ENCODE assay signal across 1 cellular context in the genomic region with DNA sequence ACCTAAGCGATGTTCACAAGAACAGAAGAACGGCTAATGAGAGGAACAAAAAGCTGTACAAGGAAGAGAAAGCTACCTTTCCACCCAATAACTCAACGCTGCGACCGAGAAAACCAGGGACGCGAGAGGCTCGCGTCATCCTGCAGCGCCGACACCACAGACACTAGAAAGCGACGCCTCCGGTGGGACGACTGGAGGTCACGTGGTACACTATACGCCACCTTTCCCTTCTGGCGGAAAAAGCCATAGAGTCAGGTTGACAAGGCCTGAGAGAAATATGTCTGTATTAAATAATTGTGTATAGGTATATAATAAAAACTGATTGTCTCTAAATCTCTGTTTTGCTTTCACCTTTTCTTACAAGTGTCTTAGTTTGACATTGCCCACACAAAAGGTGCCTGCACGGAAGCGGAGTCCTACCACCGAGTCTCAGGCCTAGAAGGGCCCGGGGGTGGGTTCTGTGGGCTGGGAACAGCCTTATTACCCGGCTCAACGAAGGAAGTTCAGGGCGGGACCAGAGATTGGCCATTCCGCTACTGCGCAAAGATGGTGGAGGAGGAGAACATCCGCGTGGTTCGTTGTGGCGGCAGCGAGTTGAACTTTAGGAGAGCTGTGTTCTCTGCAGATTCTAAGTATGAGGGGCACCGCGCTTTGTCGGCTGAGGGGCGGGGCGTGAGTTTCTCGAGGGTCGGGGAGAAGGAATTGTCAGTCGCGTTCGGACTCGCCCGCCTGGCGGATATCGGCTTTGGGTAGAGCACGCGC.
TF ChIP-seq lines count a peak whose summit lies in the region.

A gene (plus strand): TSS at position 528 of the 762 bp plus-strand sequence. CDS start 19 bp downstream, at position 547.

TF ChIP-seq in GM23338, 12 proteins besides CTCF, POLR2A, EP300 and RAD21 (continued from another document):
- TF ChIP-seq, protein P1, sequence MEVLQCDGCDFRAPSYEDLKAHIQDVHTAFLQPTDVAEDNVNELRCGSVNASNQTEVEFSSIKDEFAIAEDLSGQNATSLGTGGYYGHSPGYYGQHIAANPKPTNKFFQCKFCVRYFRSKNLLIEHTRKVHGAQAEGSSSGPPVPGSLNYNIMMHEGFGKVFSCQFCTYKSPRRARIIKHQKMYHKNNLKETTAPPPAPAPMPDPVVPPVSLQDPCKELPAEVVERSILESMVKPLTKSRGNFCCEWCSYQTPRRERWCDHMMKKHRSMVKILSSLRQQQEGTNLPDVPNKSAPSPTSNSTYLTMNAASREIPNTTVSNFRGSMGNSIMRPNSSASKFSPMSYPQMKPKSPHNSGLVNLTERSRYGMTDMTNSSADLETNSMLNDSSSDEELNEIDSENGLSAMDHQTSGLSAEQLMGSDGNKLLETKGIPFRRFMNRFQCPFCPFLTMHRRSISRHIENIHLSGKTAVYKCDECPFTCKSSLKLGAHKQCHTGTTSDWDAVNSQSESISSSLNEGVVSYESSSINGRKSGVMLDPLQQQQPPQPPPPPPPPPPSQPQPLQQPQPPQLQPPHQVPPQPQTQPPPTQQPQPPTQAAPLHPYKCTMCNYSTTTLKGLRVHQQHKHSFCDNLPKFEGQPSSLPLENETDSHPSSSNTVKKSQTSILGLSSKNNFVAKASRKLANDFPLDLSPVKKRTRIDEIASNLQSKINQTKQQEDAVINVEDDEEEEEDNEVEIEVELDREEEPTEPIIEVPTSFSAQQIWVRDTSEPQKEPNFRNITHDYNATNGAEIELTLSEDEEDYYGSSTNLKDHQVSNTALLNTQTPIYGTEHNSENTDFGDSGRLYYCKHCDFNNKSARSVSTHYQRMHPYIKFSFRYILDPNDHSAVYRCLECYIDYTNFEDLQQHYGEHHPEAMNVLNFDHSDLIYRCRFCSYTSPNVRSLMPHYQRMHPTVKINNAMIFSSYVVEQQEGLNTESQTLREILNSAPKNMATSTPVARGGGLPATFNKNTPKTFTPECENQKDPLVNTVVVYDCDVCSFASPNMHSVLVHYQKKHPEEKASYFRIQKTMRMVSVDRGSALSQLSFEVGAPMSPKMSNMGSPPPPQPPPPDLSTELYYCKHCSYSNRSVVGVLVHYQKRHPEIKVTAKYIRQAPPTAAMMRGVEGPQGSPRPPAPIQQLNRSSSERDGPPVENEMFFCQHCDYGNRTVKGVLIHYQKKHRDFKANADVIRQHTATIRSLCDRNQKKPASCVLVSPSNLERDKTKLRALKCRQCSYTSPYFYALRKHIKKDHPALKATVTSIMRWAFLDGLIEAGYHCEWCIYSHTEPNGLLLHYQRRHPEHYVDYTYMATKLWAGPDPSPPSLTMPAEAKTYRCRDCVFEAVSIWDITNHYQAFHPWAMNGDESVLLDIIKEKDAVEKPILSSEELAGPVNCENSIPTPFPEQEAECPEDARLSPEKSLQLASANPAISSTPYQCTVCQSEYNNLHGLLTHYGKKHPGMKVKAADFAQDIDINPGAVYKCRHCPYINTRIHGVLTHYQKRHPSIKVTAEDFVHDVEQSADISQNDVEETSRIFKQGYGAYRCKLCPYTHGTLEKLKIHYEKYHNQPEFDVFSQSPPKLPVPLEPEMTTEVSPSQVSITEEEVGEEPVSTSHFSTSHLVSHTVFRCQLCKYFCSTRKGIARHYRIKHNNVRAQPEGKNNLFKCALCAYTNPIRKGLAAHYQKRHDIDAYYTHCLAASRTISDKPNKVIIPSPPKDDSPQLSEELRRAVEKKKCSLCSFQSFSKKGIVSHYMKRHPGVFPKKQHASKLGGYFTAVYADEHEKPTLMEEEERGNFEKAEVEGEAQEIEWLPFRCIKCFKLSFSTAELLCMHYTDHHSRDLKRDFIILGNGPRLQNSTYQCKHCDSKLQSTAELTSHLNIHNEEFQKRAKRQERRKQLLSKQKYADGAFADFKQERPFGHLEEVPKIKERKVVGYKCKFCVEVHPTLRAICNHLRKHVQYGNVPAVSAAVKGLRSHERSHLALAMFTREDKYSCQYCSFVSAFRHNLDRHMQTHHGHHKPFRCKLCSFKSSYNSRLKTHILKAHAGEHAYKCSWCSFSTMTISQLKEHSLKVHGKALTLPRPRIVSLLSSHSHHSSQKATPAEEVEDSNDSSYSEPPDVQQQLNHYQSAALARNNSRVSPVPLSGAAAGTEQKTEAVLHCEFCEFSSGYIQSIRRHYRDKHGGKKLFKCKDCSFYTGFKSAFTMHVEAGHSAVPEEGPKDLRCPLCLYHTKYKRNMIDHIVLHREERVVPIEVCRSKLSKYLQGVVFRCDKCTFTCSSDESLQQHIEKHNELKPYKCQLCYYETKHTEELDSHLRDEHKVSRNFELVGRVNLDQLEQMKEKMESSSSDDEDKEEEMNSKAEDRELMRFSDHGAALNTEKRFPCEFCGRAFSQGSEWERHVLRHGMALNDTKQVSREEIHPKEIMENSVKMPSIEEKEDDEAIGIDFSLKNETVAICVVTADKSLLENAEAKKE (CRISPR knock-in tag; IDR thresholded peaks at IDR 0.05): no peak
- TF ChIP-seq CREB1 (CRISPR knock-in tag; IDR thresholded peaks at IDR 0.05; ENCODE audit: low read depth) (peak; percentile 98), ZNF331 (CRISPR knock-in tag; IDR thresholded peaks at IDR 0.05; ENCODE audit: low read depth) (no peak), STAT1 (IDR thresholded peaks at IDR 0.05; ENCODE audit: unreplicated experiment) (no peak), NANOG (IDR thresholded peaks at IDR 0.05; ENCODE audit: borderline replicate concordance) (no peak), EZH2phosphoT487 (IDR thresholded peaks at IDR 0.05; ENCODE audit: unreplicated experiment) (no peak), EZH2 (IDR thresholded peaks at IDR 0.05; ENCODE audit: low read depth, unreplicated experiment) (no peak), POLR2AphosphoS5 (IDR thresholded peaks at IDR 0.05; ENCODE audit: low read depth) (peak; percentile 92), ZNF114 (CRISPR knock-in tag; IDR thresholded peaks at IDR 0.05) (no peak)
- TF ChIP-seq, protein P2, sequence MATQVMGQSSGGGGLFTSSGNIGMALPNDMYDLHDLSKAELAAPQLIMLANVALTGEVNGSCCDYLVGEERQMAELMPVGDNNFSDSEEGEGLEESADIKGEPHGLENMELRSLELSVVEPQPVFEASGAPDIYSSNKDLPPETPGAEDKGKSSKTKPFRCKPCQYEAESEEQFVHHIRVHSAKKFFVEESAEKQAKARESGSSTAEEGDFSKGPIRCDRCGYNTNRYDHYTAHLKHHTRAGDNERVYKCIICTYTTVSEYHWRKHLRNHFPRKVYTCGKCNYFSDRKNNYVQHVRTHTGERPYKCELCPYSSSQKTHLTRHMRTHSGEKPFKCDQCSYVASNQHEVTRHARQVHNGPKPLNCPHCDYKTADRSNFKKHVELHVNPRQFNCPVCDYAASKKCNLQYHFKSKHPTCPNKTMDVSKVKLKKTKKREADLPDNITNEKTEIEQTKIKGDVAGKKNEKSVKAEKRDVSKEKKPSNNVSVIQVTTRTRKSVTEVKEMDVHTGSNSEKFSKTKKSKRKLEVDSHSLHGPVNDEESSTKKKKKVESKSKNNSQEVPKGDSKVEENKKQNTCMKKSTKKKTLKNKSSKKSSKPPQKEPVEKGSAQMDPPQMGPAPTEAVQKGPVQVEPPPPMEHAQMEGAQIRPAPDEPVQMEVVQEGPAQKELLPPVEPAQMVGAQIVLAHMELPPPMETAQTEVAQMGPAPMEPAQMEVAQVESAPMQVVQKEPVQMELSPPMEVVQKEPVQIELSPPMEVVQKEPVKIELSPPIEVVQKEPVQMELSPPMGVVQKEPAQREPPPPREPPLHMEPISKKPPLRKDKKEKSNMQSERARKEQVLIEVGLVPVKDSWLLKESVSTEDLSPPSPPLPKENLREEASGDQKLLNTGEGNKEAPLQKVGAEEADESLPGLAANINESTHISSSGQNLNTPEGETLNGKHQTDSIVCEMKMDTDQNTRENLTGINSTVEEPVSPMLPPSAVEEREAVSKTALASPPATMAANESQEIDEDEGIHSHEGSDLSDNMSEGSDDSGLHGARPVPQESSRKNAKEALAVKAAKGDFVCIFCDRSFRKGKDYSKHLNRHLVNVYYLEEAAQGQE (IDR thresholded peaks at IDR 0.05; ENCODE audit: unreplicated experiment): no peak
- TF ChIP-seq, protein P3, sequence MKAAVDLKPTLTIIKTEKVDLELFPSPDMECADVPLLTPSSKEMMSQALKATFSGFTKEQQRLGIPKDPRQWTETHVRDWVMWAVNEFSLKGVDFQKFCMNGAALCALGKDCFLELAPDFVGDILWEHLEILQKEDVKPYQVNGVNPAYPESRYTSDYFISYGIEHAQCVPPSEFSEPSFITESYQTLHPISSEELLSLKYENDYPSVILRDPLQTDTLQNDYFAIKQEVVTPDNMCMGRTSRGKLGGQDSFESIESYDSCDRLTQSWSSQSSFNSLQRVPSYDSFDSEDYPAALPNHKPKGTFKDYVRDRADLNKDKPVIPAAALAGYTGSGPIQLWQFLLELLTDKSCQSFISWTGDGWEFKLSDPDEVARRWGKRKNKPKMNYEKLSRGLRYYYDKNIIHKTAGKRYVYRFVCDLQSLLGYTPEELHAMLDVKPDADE (IDR thresholded peaks at IDR 0.05): peak; percentile 63
